Comparison of ENCODE assay signal across 8 cellular contexts in the genomic region with DNA sequence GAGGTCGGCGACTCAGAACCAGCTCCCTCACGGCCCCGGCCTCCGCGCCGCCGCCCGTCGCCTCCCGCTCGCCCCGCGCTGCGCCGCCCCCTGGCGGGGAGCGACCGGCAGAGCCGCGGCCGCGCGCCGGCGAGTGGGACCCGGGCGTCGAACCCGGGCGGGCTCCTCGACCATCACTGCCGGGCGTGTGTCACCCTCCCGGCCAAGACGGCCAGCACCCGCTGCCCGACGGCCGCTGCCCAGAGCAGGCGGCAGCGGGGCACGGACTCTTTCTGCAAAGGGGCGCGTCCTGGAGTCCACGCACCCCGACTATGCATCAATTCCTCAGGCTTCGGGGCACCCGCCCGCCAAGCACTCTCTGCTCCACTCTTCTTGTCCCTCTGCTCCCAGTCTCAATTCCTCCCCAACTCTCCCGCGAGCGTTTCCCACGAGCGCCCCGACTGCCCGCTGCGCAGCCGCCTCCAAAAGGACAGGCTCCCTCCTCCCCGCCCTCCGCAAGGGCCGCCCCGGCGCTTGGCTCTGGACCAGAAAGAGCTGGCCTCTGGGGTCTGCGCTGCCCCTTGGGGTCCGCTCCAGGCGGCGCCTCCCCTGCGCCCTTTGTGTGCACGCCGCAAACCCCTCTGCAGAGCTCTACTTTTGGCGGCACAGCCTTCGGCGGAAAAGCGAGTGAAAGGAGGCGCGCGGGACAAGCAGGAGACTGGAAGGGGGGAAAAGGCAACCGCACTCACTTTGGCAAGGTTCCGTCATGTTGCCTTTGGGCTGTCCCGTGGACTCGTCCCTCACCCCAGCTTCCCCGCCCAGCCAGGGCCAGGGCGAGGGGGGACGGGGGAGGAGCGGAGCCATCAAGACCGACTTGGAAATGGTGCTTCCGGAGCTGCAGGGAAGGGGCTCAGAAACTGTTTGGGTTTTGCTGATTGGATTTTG. TPM values are rescaled to one million over a fixed set of nuclear protein-coding genes. Genes with fewer than 3 reads are reported as not detected.
A peak's percentile ranks its signal among the peaks of the same experiment; 100 is the strongest.
DNase-seq lines count a peak whose midpoint lies in the region; ATAC-seq and FAIRE-seq lines count a peak whose summit lies in the region.

No MANE protein-coding gene starts in this region.

- H3K27ac Mint-ChIP-seq in activated T-cell treated with anti-CD3 and anti-CD28 coated beads, Interleukin-2, amount 50 U/mL, for 24 hours: no peak overlapping the region
- peak overlapping the region; percentile 33 for H3K27ac Mint-ChIP-seq in stimulated activated memory B cell treated with anti-CD40 and anti-IgM and Interleukin-4, amounts not matched to agents 10 μg/mL and 1 μg/mL and 100 μg/mL, for 72 hours

- H3K36me3 Mint-ChIP-seq in activated T-cell treated with anti-CD3 and anti-CD28 coated beads, Interleukin-2, amount 50 U/mL, for 24 hours (ENCODE audit: low read depth): no peaks in the 10 kb centered on the region
- H3K36me3 Mint-ChIP-seq in stimulated activated memory B cell treated with anti-CD40 and anti-IgM and Interleukin-4, amounts not matched to agents 10 μg/mL and 1 μg/mL and 100 μg/mL, for 72 hours: no peaks in the 10 kb centered on the region

- H3K4me3 ChIP-seq in esophagus (ENCODE audit: low read depth in 1 of 2, low read length in 2 of 2) (peak overlapping the region; percentile 55 to 77), mucosa of rectum (ENCODE audit: low read length in 2 of 2) (peak overlapping the region; percentile 93 to 98)

- no peak for FAIRE-seq in GM18507 (lab: Jason Lieb, UNC)

- no peaks in the 10 kb centered on the region for H3K36me3 ChIP-seq in esophagus (ENCODE audit: control insufficient read depth in 2 of 2, insufficient read depth in 2 of 2, low read length in 1 of 2)
- H3K36me3 ChIP-seq in mucosa of rectum (ENCODE audit: control insufficient read depth in 2 of 2, insufficient read depth in 2 of 2, low read length in 2 of 2): no peaks in the 10 kb centered on the region

- H3K27me3 ChIP-seq in esophagus (ENCODE audit: control insufficient read depth in 1 of 2, insufficient read depth in 2 of 2, low read length in 2 of 2) (peaks cover 0 to under 1% of the 10 kb centered on the region in 2 donors), mucosa of rectum (ENCODE audit: control insufficient read depth in 2 of 2, insufficient read depth in 2 of 2, low read length in 2 of 2) (no peaks in the 10 kb centered on the region)

- peaks cover 26% of the 10 kb centered on the region for H3K27me3 Mint-ChIP-seq in activated T-cell treated with anti-CD3 and anti-CD28 coated beads, Interleukin-2, amount 50 U/mL, for 24 hours
- H3K27me3 Mint-ChIP-seq in stimulated activated memory B cell treated with anti-CD40 and anti-IgM and Interleukin-4, amounts not matched to agents 10 μg/mL and 1 μg/mL and 100 μg/mL, for 72 hours: peaks cover 11% of the 10 kb centered on the region

- peak overlapping the region; percentile 80 for H3K4me3 Mint-ChIP-seq in activated T-cell treated with anti-CD3 and anti-CD28 coated beads, Interleukin-2, amount 50 U/mL, for 24 hours
- H3K4me3 Mint-ChIP-seq in stimulated activated memory B cell treated with anti-CD40 and anti-IgM and Interleukin-4, amounts not matched to agents 10 μg/mL and 1 μg/mL and 100 μg/mL, for 72 hours: peak overlapping the region; percentile 84

- peaks cover 0 to 8% of the 10 kb centered on the region in 2 donors for H3K4me1 ChIP-seq in esophagus (ENCODE audit: control insufficient read depth in 2 of 2, insufficient read depth in 2 of 2, low read length in 1 of 2)
- H3K4me1 ChIP-seq in mucosa of rectum (ENCODE audit: control insufficient read depth in 2 of 2, insufficient read depth in 2 of 2, low read length in 2 of 2): peaks cover 9 to 24% of the 10 kb centered on the region in 2 donors

- H3K9me3 ChIP-seq in esophagus (ENCODE audit: control insufficient read depth in 2 of 2, insufficient read depth in 1 of 2, low read depth in 1 of 2, low read length in 1 of 2): no peaks in the 10 kb centered on the region
- H3K9me3 ChIP-seq in mucosa of rectum (ENCODE audit: control insufficient read depth in 2 of 2, low read length in 2 of 2): no peaks in the 10 kb centered on the region

- H3K4me1 Mint-ChIP-seq in activated T-cell treated with anti-CD3 and anti-CD28 coated beads, Interleukin-2, amount 50 U/mL, for 24 hours (ENCODE audit: low read depth): peaks cover 22% of the 10 kb centered on the region
- peaks cover 29% of the 10 kb centered on the region for H3K4me1 Mint-ChIP-seq in stimulated activated memory B cell treated with anti-CD40 and anti-IgM and Interleukin-4, amounts not matched to agents 10 μg/mL and 1 μg/mL and 100 μg/mL, for 72 hours

- peak overlapping the region; percentile 86 to 94 for H3K9ac ChIP-seq in mucosa of rectum (ENCODE audit: low read depth in 1 of 2, low read length in 2 of 2)

- WGBS in esophagus, 2 donors: 0 to 1% methylated on average over 69 to 88 of the region's 88 CpGs

- H3K27ac ChIP-seq in esophagus (ENCODE audit: low read depth in 2 of 2, low read length in 1 of 2) (peak overlapping the region; percentile 76 to 90), mucosa of rectum (ENCODE audit: low read depth in 2 of 2, low read length in 2 of 2) (peak overlapping the region; percentile 90 to 94)

- no peaks in the 10 kb centered on the region for H3K9me3 Mint-ChIP-seq in activated T-cell treated with anti-CD3 and anti-CD28 coated beads, Interleukin-2, amount 50 U/mL, for 24 hours
- no peaks in the 10 kb centered on the region for H3K9me3 Mint-ChIP-seq in stimulated activated memory B cell treated with anti-CD40 and anti-IgM and Interleukin-4, amounts not matched to agents 10 μg/mL and 1 μg/mL and 100 μg/mL, for 72 hours

- in situ Hi-C loops in ACHN (cut with HindIII; ENCODE audit: low pct_ligation_motif_present, low pct_unique_long_range_greater_than_20kb, low sequenced_read_pairs): no loop called here

- peak; percentile 65 for ATAC-seq in HG02973 (IDR thresholded peaks at IDR 0.05; ENCODE audit: unreplicated experiment)
- peak; percentile 71 for ATAC-seq in stimulated activated memory B cell treated with anti-CD40 and anti-IgM and Interleukin-4, amounts not matched to agents 10 μg/mL and 1 μg/mL and 100 μg/mL, for 72 hours

- DNase-seq in ACHN (peak; percentile 55), GM18507 (ENCODE audit: extremely low spot score, insufficient read length, low read depth) (peak; percentile 50), NCI-H748 (lab: John Stamatoyannopoulos, UW; ENCODE audit: unreplicated experiment) (peak; percentile 70)
- peak; percentile 77 for DNase-seq in activated T-cell treated with anti-CD3 and anti-CD28 coated beads, Interleukin-2, amount 50 U/mL, for 24 hours

RNA-seq across cellular contexts. Expression of a gene that starts 1.1 kb away (rescaled TPM):
- polyA plus RNA-seq in esophagus: 1 to 10 TPM; 1.8 to 4.3 TPM

Comparison
In these comparisons a context has a peak if more than half of its experiments do, and no peak if none do; other contexts are left out.
1. Peak in every context shown above with its lines: DNase-seq, ATAC-seq, H3K4me3 ChIP-seq and H3K27ac ChIP-seq.